27 cellular contexts compared by ENCODE assay signal in genomic region chr2:103809390-103809789, GRCh38.
"Had no signal": no experiment of that assay in that cellular context is flagged by ENCODE, and none has a peak within 500 bp of the region (broad histone marks: within the 10 kb centered on the region; RNA-seq: fewer than 3 reads in every experiment).

No MANE protein-coding gene starts in this region.

- H3K27me3 ChIP-seq: adrenal gland, Peyer's patch had no signal

- H3K4me1 ChIP-seq: adrenal gland, Peyer's patch had no signal

- H3K27ac Mint-ChIP-seq: activated CD4-positive, alpha-beta memory T cell treated with anti-CD3 and anti-CD28 coated beads for 36 hours; activated CD4-positive, alpha-beta T cell treated with anti-CD3 and anti-CD28 coated beads, Interleukin-2, amount 10 ng/mL, durations not matched to agents 24 days and 14 days; activated naive CD4-positive, alpha-beta T cell treated with anti-CD3 and anti-CD28 coated beads for 36 hours; activated naive CD8-positive, alpha-beta T cell treated with anti-CD3 and anti-CD28 coated beads for 36 hours; activated T-helper 17 cell treated with anti-CD3 and anti-CD28 coated beads, Interleukin-2, amount 50 U/mL, for 72 hours; T-helper 17 cell; WTC11 had no signal

- H3K4me3 ChIP-seq: adrenal gland, Peyer's patch had no signal

- H3K9me3 Mint-ChIP-seq: activated CD4-positive, alpha-beta T cell treated with anti-CD3 and anti-CD28 coated beads, Interleukin-2, amount 10 ng/mL, durations not matched to agents 24 days and 14 days; activated naive CD4-positive, alpha-beta T cell treated with anti-CD3 and anti-CD28 coated beads for 36 hours had no signal

- H3K36me3 ChIP-seq: adrenal gland, Peyer's patch had no signal

- DNase-seq: activated CD4-positive, alpha-beta memory T cell treated with anti-CD3 and anti-CD28 coated beads for 36 hours; activated CD4-positive, alpha-beta T cell treated with anti-CD3 and anti-CD28 coated beads for 1 hour; activated CD4-positive, alpha-beta T cell treated with anti-CD3 and anti-CD28 coated beads, Interleukin-2, amount 10 ng/mL, durations not matched to agents 24 days and 14 days; activated CD8-positive, alpha-beta memory T cell treated with anti-CD3 and anti-CD28 coated beads for 24 hours; activated gamma-delta T cell; activated naive CD4-positive, alpha-beta T cell treated with anti-CD3 and anti-CD28 coated beads for 36 hours; activated naive CD8-positive, alpha-beta T cell treated with anti-CD3 and anti-CD28 coated beads for 36 hours; activated T-cell treated with anti-CD3 and anti-CD28 coated beads, Interleukin-2, amount 50 U/mL, for 48 hours; adrenal gland; anterior cingulate cortex; cerebellar nuclear complex; KG1; NCI-H1048; NCI-H146; NCI-H187 treated with DMSO at 0.1 percent for 48 hours; NCI-H2081 treated with DMSO at 0.1 percent for 48 hours; NCI-H2171; NCI-H2227 treated with DMSO at 0.1 percent for 48 hours; NCI-H510A; NCI-H526 treated with DMSO at 0.1 percent for 48 hours; NK-92 treated with Interleukin-12 subunit alpha and Interleukin-12 subunit beta, amount 100 ng/mL, for 24 hours; Peyer's patch; SHP77 treated with DMSO at 0.1 percent for 48 hours; T-helper 17 cell; T-helper 9 cell had no signal

- H3K27ac ChIP-seq: adrenal gland, Peyer's patch had no signal

- H3K4me3 Mint-ChIP-seq: activated CD4-positive, alpha-beta memory T cell treated with anti-CD3 and anti-CD28 coated beads for 36 hours; activated CD4-positive, alpha-beta T cell treated with anti-CD3 and anti-CD28 coated beads, Interleukin-2, amount 10 ng/mL, durations not matched to agents 24 days and 14 days; activated naive CD4-positive, alpha-beta T cell treated with anti-CD3 and anti-CD28 coated beads for 36 hours; activated naive CD8-positive, alpha-beta T cell treated with anti-CD3 and anti-CD28 coated beads for 36 hours; activated T-helper 17 cell treated with anti-CD3 and anti-CD28 coated beads, Interleukin-2, amount 50 U/mL, for 72 hours; T-helper 17 cell; WTC11 had no signal

- H3K36me3 Mint-ChIP-seq: activated CD4-positive, alpha-beta memory T cell treated with anti-CD3 and anti-CD28 coated beads for 36 hours; activated naive CD8-positive, alpha-beta T cell treated with anti-CD3 and anti-CD28 coated beads for 36 hours; WTC11 had no signal

- H3K27me3 Mint-ChIP-seq: activated CD4-positive, alpha-beta memory T cell treated with anti-CD3 and anti-CD28 coated beads for 36 hours; activated CD4-positive, alpha-beta T cell treated with anti-CD3 and anti-CD28 coated beads, Interleukin-2, amount 10 ng/mL, durations not matched to agents 24 days and 14 days; activated naive CD8-positive, alpha-beta T cell treated with anti-CD3 and anti-CD28 coated beads for 36 hours; activated T-helper 17 cell treated with anti-CD3 and anti-CD28 coated beads, Interleukin-2, amount 50 U/mL, for 72 hours; T-helper 17 cell had no signal

- ATAC-seq: activated T-helper 17 cell treated with anti-CD3 and anti-CD28 coated beads, Interleukin-2, amount 50 U/mL, for 72 hours; T-helper 17 cell had no signal

- H3K4me1 Mint-ChIP-seq: activated CD4-positive, alpha-beta T cell treated with anti-CD3 and anti-CD28 coated beads, Interleukin-2, amount 10 ng/mL, durations not matched to agents 24 days and 14 days; activated naive CD8-positive, alpha-beta T cell treated with anti-CD3 and anti-CD28 coated beads for 36 hours; activated T-helper 17 cell treated with anti-CD3 and anti-CD28 coated beads, Interleukin-2, amount 50 U/mL, for 72 hours; T-helper 17 cell had no signal

- H3K9me3 ChIP-seq: adrenal gland, Peyer's patch had no signal
